In the genomic region with DNA sequence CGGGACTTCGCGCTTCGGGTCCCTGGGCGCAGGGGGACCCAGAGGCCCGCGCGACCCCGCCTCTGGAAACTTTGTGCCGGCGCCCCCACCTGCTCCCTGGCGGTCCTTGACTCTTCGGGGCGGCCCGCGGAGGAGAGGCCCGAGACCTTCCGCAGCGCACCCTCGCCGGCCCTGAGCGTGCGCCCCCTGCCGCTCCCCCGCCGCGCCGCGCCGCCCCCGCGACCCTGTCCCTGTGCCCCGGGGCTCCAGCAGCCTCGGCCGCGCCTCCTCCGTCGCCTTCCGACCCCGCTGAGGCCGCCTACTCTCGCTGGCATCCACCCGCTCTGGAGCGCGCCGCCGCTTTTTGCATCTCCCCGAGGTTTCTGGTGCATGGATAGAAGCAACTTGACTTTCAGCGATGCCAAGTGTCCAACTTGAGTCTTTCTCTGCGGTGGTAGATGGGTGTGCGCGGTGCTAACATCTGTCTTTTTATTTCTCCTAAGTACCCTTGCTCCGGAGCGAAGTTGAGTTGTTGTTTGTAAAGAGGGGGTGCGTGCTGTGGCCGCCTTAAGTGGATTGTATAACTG, we compare ENCODE assay signal across 1 cellular context.
TF ChIP-seq lines count a peak whose summit lies in the region.

No MANE protein-coding gene starts in this region.

TF ChIP-seq in HEK293, 187 proteins besides CTCF, POLR2A, EP300 and RAD21 (continued from another document and continues in another):
- TF ChIP-seq, protein P1, sequence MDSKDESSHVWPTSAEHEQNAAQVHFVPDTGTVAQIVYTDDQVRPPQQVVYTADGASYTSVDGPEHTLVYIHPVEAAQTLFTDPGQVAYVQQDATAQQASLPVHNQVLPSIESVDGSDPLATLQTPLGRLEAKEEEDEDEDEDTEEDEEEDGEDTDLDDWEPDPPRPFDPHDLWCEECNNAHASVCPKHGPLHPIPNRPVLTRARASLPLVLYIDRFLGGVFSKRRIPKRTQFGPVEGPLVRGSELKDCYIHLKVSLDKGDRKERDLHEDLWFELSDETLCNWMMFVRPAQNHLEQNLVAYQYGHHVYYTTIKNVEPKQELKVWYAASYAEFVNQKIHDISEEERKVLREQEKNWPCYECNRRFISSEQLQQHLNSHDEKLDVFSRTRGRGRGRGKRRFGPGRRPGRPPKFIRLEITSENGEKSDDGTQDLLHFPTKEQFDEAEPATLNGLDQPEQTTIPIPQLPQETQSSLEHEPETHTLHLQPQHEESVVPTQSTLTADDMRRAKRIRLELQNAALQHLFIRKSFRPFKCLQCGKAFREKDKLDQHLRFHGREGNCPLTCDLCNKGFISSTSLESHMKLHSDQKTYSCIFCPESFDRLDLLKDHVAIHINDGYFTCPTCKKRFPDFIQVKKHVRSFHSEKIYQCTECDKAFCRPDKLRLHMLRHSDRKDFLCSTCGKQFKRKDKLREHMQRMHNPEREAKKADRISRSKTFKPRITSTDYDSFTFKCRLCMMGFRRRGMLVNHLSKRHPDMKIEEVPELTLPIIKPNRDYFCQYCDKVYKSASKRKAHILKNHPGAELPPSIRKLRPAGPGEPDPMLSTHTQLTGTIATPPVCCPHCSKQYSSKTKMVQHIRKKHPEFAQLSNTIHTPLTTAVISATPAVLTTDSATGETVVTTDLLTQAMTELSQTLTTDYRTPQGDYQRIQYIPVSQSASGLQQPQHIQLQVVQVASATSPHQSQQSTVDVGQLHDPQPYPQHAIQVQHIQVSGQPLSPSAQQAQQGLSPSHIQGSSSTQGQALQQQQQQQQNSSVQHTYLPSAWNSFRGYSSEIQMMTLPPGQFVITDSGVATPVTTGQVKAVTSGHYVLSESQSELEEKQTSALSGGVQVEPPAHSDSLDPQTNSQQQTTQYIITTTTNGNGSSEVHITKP (tag by site-specific recombination; IDR thresholded peaks at IDR 0.05): peak; percentile 59
- TF ChIP-seq ZNF274 (IDR thresholded peaks at IDR 0.05; ENCODE audit: low read length): no peak
- TF ChIP-seq ZNF274 (tag by site-specific recombination; IDR thresholded peaks at IDR 0.05; ENCODE audit: borderline replicate concordance): no peak
- peak; percentile 20; the same call in 1 of the 2 replicates for TF ChIP-seq ZBTB8A (tag by site-specific recombination; IDR thresholded peaks at IDR 0.05)
- no peak for TF ChIP-seq ZNF791 (tag by site-specific recombination; IDR thresholded peaks at IDR 0.05)
- no peak for TF ChIP-seq ZNF174 (tag by site-specific recombination; IDR thresholded peaks at IDR 0.05)
- no peak for TF ChIP-seq ZNF521 (tag by site-specific recombination; IDR thresholded peaks at IDR 0.05)
- TF ChIP-seq ZNF473 (tag by site-specific recombination; IDR thresholded peaks at IDR 0.05): no peak
- TF ChIP-seq, protein P2, sequence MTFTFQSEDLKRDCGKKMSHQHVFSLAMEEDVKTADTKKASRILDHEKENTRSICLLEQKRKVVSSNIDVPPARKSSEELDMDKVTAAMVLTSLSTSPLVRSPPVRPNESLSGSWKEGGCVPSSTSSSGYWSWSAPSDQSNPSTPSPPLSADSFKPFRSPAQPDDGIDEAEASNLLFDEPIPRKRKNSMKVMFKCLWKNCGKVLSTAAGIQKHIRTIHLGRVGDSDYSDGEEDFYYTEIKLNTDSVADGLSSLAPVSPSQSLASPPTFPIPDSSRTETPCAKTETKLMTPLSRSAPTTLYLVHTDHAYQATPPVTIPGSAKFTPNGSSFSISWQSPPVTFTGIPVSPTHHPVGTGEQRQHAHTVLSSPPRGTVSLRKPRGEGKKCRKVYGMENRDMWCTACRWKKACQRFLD (tag by site-specific recombination; IDR thresholded peaks at IDR 0.05): no peak
- TF ChIP-seq ZNF114 (tag by site-specific recombination; IDR thresholded peaks at IDR 0.05): no peak
- TF ChIP-seq HOXA7 (CRISPR knock-in tag; IDR thresholded peaks at IDR 0.05; ENCODE audit: borderline replicate concordance): no peak
- no peak for TF ChIP-seq ZNF837 (tag by site-specific recombination; IDR thresholded peaks at IDR 0.05)
- no peak for TF ChIP-seq SALL2 (tag by site-specific recombination; IDR thresholded peaks at IDR 0.05; ENCODE audit: borderline replicate concordance)
- TF ChIP-seq, protein P3, sequence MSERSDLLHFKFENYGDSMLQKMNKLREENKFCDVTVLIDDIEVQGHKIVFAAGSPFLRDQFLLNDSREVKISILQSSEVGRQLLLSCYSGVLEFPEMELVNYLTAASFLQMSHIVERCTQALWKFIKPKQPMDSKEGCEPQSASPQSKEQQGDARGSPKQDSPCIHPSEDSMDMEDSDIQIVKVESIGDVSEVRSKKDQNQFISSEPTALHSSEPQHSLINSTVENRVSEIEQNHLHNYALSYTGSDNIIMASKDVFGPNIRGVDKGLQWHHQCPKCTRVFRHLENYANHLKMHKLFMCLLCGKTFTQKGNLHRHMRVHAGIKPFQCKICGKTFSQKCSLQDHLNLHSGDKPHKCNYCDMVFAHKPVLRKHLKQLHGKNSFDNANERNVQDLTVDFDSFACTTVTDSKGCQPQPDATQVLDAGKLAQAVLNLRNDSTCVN (tag by site-specific recombination; optimal IDR thresholded peaks at IDR 0.05): peak; percentile 55
- TF ChIP-seq SCRT2 (tag by site-specific recombination; IDR thresholded peaks at IDR 0.05): no peak
- TF ChIP-seq ZNF561 (tag by site-specific recombination; IDR thresholded peaks at IDR 0.05; ENCODE audit: borderline replicate concordance): 0 out of 2 replicates have a peak, but pooled peaks have one; percentile 16
- TF ChIP-seq, protein P4, sequence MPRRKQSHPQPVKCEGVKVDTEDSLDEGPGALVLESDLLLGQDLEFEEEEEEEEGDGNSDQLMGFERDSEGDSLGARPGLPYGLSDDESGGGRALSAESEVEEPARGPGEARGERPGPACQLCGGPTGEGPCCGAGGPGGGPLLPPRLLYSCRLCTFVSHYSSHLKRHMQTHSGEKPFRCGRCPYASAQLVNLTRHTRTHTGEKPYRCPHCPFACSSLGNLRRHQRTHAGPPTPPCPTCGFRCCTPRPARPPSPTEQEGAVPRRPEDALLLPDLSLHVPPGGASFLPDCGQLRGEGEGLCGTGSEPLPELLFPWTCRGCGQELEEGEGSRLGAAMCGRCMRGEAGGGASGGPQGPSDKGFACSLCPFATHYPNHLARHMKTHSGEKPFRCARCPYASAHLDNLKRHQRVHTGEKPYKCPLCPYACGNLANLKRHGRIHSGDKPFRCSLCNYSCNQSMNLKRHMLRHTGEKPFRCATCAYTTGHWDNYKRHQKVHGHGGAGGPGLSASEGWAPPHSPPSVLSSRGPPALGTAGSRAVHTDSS (tag by site-specific recombination; IDR thresholded peaks at IDR 0.05): no peak
- TF ChIP-seq, protein P5, sequence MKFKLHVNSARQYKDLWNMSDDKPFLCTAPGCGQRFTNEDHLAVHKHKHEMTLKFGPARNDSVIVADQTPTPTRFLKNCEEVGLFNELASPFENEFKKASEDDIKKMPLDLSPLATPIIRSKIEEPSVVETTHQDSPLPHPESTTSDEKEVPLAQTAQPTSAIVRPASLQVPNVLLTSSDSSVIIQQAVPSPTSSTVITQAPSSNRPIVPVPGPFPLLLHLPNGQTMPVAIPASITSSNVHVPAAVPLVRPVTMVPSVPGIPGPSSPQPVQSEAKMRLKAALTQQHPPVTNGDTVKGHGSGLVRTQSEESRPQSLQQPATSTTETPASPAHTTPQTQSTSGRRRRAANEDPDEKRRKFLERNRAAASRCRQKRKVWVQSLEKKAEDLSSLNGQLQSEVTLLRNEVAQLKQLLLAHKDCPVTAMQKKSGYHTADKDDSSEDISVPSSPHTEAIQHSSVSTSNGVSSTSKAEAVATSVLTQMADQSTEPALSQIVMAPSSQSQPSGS (tag by site-specific recombination; IDR thresholded peaks at IDR 0.05; ENCODE audit: low read depth): no peak
- no peak for TF ChIP-seq ZNF843 (tag by site-specific recombination; IDR thresholded peaks at IDR 0.05)
- TF ChIP-seq, protein P6, sequence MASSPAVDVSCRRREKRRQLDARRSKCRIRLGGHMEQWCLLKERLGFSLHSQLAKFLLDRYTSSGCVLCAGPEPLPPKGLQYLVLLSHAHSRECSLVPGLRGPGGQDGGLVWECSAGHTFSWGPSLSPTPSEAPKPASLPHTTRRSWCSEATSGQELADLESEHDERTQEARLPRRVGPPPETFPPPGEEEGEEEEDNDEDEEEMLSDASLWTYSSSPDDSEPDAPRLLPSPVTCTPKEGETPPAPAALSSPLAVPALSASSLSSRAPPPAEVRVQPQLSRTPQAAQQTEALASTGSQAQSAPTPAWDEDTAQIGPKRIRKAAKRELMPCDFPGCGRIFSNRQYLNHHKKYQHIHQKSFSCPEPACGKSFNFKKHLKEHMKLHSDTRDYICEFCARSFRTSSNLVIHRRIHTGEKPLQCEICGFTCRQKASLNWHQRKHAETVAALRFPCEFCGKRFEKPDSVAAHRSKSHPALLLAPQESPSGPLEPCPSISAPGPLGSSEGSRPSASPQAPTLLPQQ (tag by site-specific recombination; IDR thresholded peaks at IDR 0.05): peak; percentile 84
- TF ChIP-seq ZSCAN16 (tag by site-specific recombination; IDR thresholded peaks at IDR 0.05): no peak
- TF ChIP-seq ZNF626 (tag by site-specific recombination; IDR thresholded peaks at IDR 0.05): no peak
- no peak for TF ChIP-seq ZNF48 (tag by site-specific recombination; IDR thresholded peaks at IDR 0.05)
- no peak for TF ChIP-seq ZSCAN23 (tag by site-specific recombination; IDR thresholded peaks at IDR 0.05)
- TF ChIP-seq GFI1B (tag by site-specific recombination; IDR thresholded peaks at IDR 0.05): no peak
- no peak for TF ChIP-seq ZNF423 (tag by site-specific recombination; IDR thresholded peaks at IDR 0.05)
- TF ChIP-seq, protein P7, sequence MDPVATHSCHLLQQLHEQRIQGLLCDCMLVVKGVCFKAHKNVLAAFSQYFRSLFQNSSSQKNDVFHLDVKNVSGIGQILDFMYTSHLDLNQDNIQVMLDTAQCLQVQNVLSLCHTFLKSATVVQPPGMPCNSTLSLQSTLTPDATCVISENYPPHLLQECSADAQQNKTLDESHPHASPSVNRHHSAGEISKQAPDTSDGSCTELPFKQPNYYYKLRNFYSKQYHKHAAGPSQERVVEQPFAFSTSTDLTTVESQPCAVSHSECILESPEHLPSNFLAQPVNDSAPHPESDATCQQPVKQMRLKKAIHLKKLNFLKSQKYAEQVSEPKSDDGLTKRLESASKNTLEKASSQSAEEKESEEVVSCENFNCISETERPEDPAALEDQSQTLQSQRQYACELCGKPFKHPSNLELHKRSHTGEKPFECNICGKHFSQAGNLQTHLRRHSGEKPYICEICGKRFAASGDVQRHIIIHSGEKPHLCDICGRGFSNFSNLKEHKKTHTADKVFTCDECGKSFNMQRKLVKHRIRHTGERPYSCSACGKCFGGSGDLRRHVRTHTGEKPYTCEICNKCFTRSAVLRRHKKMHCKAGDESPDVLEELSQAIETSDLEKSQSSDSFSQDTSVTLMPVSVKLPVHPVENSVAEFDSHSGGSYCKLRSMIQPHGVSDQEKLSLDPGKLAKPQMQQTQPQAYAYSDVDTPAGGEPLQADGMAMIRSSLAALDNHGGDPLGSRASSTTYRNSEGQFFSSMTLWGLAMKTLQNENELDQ (tag by site-specific recombination; IDR thresholded peaks at IDR 0.05; ENCODE audit: low read depth): no peak
- no peak for TF ChIP-seq ZNF404 (tag by site-specific recombination; IDR thresholded peaks at IDR 0.05)
- no peak for TF ChIP-seq ZNF558 (tag by site-specific recombination; IDR thresholded peaks at IDR 0.05)
- TF ChIP-seq REPIN1 (tag by site-specific recombination; IDR thresholded peaks at IDR 0.05; ENCODE audit: low read depth): no peak
- TF ChIP-seq ZSCAN30 (tag by site-specific recombination; IDR thresholded peaks at IDR 0.05): 0 out of 2 replicates have a peak, but pooled peaks have one; percentile 29
- no peak for TF ChIP-seq ZXDB (tag by site-specific recombination; IDR thresholded peaks at IDR 0.05)
- TF ChIP-seq ZNF19 (tag by site-specific recombination; IDR thresholded peaks at IDR 0.05; ENCODE audit: low read depth): no peak
- TF ChIP-seq ZNF211 (tag by site-specific recombination; IDR thresholded peaks at IDR 0.05; ENCODE audit: low read depth): no peak
- no peak for TF ChIP-seq ZNF10 (tag by site-specific recombination; IDR thresholded peaks at IDR 0.05)
- TF ChIP-seq GLI4 (tag by site-specific recombination; IDR thresholded peaks at IDR 0.05): no peak
- TF ChIP-seq KLF10 (tag by site-specific recombination; IDR thresholded peaks at IDR 0.05): peak; percentile 66
- TF ChIP-seq ZNF623 (tag by site-specific recombination; IDR thresholded peaks at IDR 0.05): no peak
- TF ChIP-seq, protein P8, sequence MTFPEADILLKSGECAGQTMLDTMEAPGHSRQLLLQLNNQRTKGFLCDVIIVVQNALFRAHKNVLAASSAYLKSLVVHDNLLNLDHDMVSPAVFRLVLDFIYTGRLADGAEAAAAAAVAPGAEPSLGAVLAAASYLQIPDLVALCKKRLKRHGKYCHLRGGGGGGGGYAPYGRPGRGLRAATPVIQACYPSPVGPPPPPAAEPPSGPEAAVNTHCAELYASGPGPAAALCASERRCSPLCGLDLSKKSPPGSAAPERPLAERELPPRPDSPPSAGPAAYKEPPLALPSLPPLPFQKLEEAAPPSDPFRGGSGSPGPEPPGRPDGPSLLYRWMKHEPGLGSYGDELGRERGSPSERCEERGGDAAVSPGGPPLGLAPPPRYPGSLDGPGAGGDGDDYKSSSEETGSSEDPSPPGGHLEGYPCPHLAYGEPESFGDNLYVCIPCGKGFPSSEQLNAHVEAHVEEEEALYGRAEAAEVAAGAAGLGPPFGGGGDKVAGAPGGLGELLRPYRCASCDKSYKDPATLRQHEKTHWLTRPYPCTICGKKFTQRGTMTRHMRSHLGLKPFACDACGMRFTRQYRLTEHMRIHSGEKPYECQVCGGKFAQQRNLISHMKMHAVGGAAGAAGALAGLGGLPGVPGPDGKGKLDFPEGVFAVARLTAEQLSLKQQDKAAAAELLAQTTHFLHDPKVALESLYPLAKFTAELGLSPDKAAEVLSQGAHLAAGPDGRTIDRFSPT (tag by site-specific recombination; IDR thresholded peaks at IDR 0.05): peak; percentile 72
- TF ChIP-seq GLIS1 (tag by site-specific recombination; IDR thresholded peaks at IDR 0.05): peak; percentile 39; the same call in 1 of the 2 replicates
- TF ChIP-seq SCRT1 (tag by site-specific recombination; IDR thresholded peaks at IDR 0.05; ENCODE audit: borderline replicate concordance): no peak
- TF ChIP-seq, protein P9, sequence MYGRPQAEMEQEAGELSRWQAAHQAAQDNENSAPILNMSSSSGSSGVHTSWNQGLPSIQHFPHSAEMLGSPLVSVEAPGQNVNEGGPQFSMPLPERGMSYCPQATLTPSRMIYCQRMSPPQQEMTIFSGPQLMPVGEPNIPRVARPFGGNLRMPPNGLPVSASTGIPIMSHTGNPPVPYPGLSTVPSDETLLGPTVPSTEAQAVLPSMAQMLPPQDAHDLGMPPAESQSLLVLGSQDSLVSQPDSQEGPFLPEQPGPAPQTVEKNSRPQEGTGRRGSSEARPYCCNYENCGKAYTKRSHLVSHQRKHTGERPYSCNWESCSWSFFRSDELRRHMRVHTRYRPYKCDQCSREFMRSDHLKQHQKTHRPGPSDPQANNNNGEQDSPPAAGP (tag by site-specific recombination; IDR thresholded peaks at IDR 0.05): no peak
- TF ChIP-seq MYNN (tag by site-specific recombination; IDR thresholded peaks at IDR 0.05; ENCODE audit: borderline replicate concordance): no peak
- no peak for TF ChIP-seq KLF1 (tag by site-specific recombination; IDR thresholded peaks at IDR 0.05)
- no peak for TF ChIP-seq GLI2 (tag by site-specific recombination; IDR thresholded peaks at IDR 0.05; ENCODE audit: borderline replicate concordance, low read depth)
- no peak for TF ChIP-seq KLF7 (tag by site-specific recombination; IDR thresholded peaks at IDR 0.05; ENCODE audit: borderline replicate concordance)
- no peak for TF ChIP-seq ZNF510 (tag by site-specific recombination; IDR thresholded peaks at IDR 0.05; ENCODE audit: insufficient replicate concordance)
- TF ChIP-seq ZNF707 (tag by site-specific recombination; IDR thresholded peaks at IDR 0.05): no peak
- no peak for TF ChIP-seq ZNF610 (tag by site-specific recombination; IDR thresholded peaks at IDR 0.05; ENCODE audit: borderline replicate concordance)
